In the genomic region with DNA sequence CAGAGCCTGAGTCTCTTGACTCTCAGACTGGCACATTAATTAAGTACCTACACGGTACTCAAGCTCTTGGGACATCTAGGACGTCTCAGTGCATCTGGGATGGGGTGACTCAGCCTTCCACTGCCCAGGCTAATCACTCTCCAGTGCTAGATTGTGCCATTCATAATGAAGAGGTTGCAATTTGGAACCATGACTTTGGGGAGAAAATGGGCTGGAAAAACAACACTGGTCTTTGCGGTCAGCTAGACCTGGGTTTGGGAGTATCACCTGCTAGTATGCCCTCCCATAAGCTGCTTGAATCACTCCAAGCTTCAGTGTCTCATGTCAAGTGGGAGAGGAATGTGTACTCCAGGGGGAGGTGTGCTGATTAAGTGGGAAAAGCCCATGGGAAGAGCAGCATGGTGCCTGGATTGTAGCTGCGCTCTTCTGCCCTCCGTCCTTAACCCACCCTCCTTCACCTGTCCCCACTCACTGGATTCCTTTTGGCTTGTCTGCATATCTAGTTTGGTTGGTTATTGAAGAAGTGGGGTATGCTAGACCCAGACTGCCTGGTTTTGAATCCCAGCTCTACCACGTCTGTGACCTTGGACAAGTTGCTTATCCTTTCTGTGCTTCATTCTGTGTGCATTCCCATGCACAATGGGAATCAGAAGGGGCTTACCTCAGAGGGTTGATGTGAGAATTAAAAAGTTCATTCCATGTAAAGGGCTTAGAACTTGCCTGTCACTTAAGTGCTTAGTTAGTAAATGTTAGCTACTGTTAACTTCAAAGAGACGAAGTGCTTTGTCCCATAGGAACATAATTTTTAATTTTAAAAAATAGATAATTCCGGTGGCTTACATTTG, we compare ENCODE assay signal across 8 cellular contexts. TPM values are rescaled to one million over a fixed set of nuclear protein-coding genes. Genes with fewer than 3 reads are reported as not detected.
DNase-seq lines count a peak whose midpoint lies in the region; ATAC-seq, FAIRE-seq and TF ChIP-seq lines count a peak whose summit lies in the region.

No MANE protein-coding gene starts in this region.

- peak; percentile 74 for DNase-seq in EL
- peak; percentile 48 to 85 for DNase-seq in NCI-H187 (lab: John Stamatoyannopoulos, UW)
- DNase-seq in GM12878 (ENCODE audit: low read depth, low spot score), result no peak
- no peak for DNase-seq in omental fat pad (ENCODE audit: low spot score)
- DNase-seq in SKM-1 (lab: John Stamatoyannopoulos, UW; ENCODE audit: unreplicated experiment), result no peak
- no peak for DNase-seq in tibial artery
- no peak for DNase-seq in SHP77 treated with DMSO at 0.1 percent for 48 hours (lab: John Stamatoyannopoulos, UW)
- no peak for DNase-seq in stimulated activated CD8-positive, alpha-beta memory T cell treated with anti-CD3 and anti-CD28 coated beads, Interleukin-4, amount 100 ng/mL, for 48 hours

- SMC1A ChIA-PET in GM12878 (lab: Charles Lee; ENCODE audit: uncharacterized antibody, unreplicated experiment), result interaction anchor here (0.6 to 9.3 kb wide), 18 partner anchors 9 to 210 kb away, joined by 3 to 198 read pairs (median 4); a partner anchor contains a TSS

- CTCF ChIA-PET in GM12878 (lab: Yijun Ruan, JAX), result interaction anchor here (0.9 to 5.6 kb wide), 12 partner anchors 11 to 263 kb away, joined by 3 to 104 read pairs (median 6); a partner anchor contains a TSS

- in situ Hi-C loops in GM12878 (cut with MboI), result no loop called here

- intact Hi-C loops in GM12878 (cut with micrococcal nuclease; ENCODE audit: unreplicated experiment) (loop anchor here (1.0 to 5.0 kb wide), 3 partner anchors 33 to 261 kb away; no protein-coding TSS in a partner anchor), tibial artery (cut with DNase I; ENCODE audit: low total_unique reads) (no loop called here)

- TF ChIP-seq CTCF in GM12878 (IDR thresholded peaks at IDR 0.05 in 2 of 3, conservative IDR thresholded peaks at IDR 0.05 in 1 of 3; ENCODE audit: control insufficient read depth in 2 of 3, extremely low read depth in 1 of 3, insufficient read depth in 1 of 3, low read depth in 3 of 3, low read length in 3 of 3) (no peak), omental fat pad (IDR thresholded peaks at IDR 0.05) (no peak), tibial artery (IDR thresholded peaks at IDR 0.05) (no peak)

- FAIRE-seq in GM12878 (lab: Jason Lieb, UNC), result no peak

- ATAC-seq in GM12878 (peak; percentile 7; the same call in 2 of the 3 replicates), omental fat pad (ENCODE audit: low FRiP score) (peak; percentile 58)

- H3K9ac ChIP-seq in GM12878 (ENCODE audit: control insufficient read depth, insufficient read depth, low read length), result peak overlapping the region; percentile 50; the same call in 1 of the 2 replicates

- H3K27me3 ChIP-seq in GM12878 (replicated peaks in 1 of 2; ENCODE audit: control insufficient read depth in 2 of 2, insufficient read depth in 2 of 2, low read length in 1 of 2) (no peaks in the 10 kb centered on the region), tibial artery (peaks cover 0 to 43% of the 10 kb centered on the region in 2 donors)

- H2AFZ ChIP-seq in GM12878 (ENCODE audit: control insufficient read depth, low read depth, low read length), result peak overlapping the region; percentile 35; the same call in 1 of the 2 replicates

- peaks cover 91% of the 10 kb centered on the region for H3K79me2 ChIP-seq in GM12878 (ENCODE audit: control insufficient read depth, insufficient read depth, low read length)

- H3K4me3 ChIP-seq in GM12878, result peak overlapping the region; percentile 72
- H3K4me3 ChIP-seq in tibial artery, result no peak overlapping the region

- POLR2A ChIA-PET in GM12878 (lab: Charles Lee), result interaction anchor here (1.0 to 10.1 kb wide), 7 partner anchors 11 to 204 kb away, joined by 3 to 206 read pairs (median 4); a partner anchor contains a TSS

- H3K4me2 ChIP-seq in GM12878 (ENCODE audit: control insufficient read depth, insufficient read depth), result peak overlapping the region; percentile 98

- no peaks in the 10 kb centered on the region; a peak in 1 of 4 replicates for H3K36me3 ChIP-seq in GM12878 (ENCODE audit: control insufficient read depth in 2 of 2, insufficient read depth in 2 of 2, low read length in 1 of 2)
- no peaks in the 10 kb centered on the region for H3K36me3 ChIP-seq in tibial artery

- no peaks in the 10 kb centered on the region; the same call in 1 of the 2 replicates for H4K20me1 ChIP-seq in GM12878 (ENCODE audit: control insufficient read depth, insufficient read depth)

- H3K4me1 ChIP-seq in GM12878 (ENCODE audit: control insufficient read depth, insufficient read depth, low read length) (peaks cover 49% of the 10 kb centered on the region), tibial artery (peaks cover 0 to 19% (median 10%) of the 10 kb centered on the region in 4 donors)

- RAD21 ChIA-PET in GM12878 (lab: Charles Lee; ENCODE audit: unreplicated experiment), result interaction anchor here (0.6 to 9.0 kb wide), 10 partner anchors 11 to 263 kb away, joined by 3 to 164 read pairs (median 4); a partner anchor contains a TSS

- no peak for TF ChIP-seq RAD21 in GM12878 (IDR thresholded peaks at IDR 0.05; ENCODE audit: insufficient read depth, low read depth, low read length)

- BruUV-seq in GM12878 (replicated peaks; lab: Mats Ljungman, UMichigan), result no TSS peak

- 55% methylated on average over 8 of the region's 8 CpGs for WGBS in GM12878 (ENCODE audit: insufficient coverage, insufficient replicate concordance, low lambda C conversion rate, missing lambda C conversion rate)

- H3K9me3 ChIP-seq in GM12878 (replicated peaks; ENCODE audit: control insufficient read depth, insufficient read depth, low read length) (no peaks in the 10 kb centered on the region), tibial artery (no peaks in the 10 kb centered on the region)

- no peak for TF ChIP-seq POLR2A in GM12878 (IDR thresholded peaks at IDR 0.05; ENCODE audit: low read depth, low read length)

- TF ChIP-seq EP300 in GM12878 (IDR thresholded peaks at IDR 0.05; ENCODE audit: borderline replicate concordance in 1 of 2, control insufficient read depth in 1 of 2, low read depth in 2 of 2, low read length in 2 of 2), result no peak

- H3K27ac ChIP-seq in GM12878 (ENCODE audit: control insufficient read depth, insufficient read depth), result peak overlapping the region; percentile 88
- H3K27ac ChIP-seq in tibial artery, result no peak overlapping the region

RNA-seq across cellular contexts. Expression of a gene that starts 3.8 kb away (rescaled TPM):
- 31.0 and 35.3 TPM in 2 replicates for total RNA-seq in GM12878 (2013; cell fraction: nucleolus; rRNA removed)
- total RNA-seq in GM12878 (2014; rRNA removed) (17.2 and 17.4 TPM in 2 replicates), GM12878 (2014; rRNA removed; fragmentation: Illumina TruSeq; extraction: Trizol) (21.0 and 21.2 TPM in 2 replicates), GM12878 (2021) (14.5 and 15.7 TPM in 2 replicates), omental fat pad (10 to 100 TPM in 1 of 4 donors, 1 to 10 TPM in 3; 3.9 to 12.1 (median 5.3) TPM)
- polyA plus RNA-seq in GM12878 (2011; ENCODE audit: low read depth), result 4.8 TPM
- polyA plus RNA-seq in GM12878 (2011; rRNA removed) (34.9 and 45.3 TPM in 2 replicates), GM12878 (2014; fragmentation: Illumina TruSeq; extraction: Trizol) (21.6 and 24.9 TPM in 2 replicates), GM12878 (2014; fragmentation: Nextera tagmentation; extraction: Ambion mirVana) (1 to 10 TPM; 4.9 to 8.9 TPM), GM12878 (2014; rRNA removed) (10.2 and 11.5 TPM in 2 replicates), GM12878 (2016; fragmentation: Nextera tagmentation; extraction: Ambion mirVana) (1 to 10 TPM; 4.4 to 6.8 TPM)
- 11.7 and 17.7 TPM in 2 replicates for polyA plus RNA-seq in GM12878 (2011; cell fraction: cytosol; rRNA removed)
- polyA plus RNA-seq in GM12878 (2011; cell fraction: nucleus; rRNA removed), result 14.0 and 14.4 TPM in 2 replicates
- 6.8 and 11.8 TPM in 2 replicates for polyA plus RNA-seq in GM12878 (2012)
- polyA minus RNA-seq in GM12878 (2011; rRNA and poly(A)+ RNA removed), result 20.6 and 35.0 TPM in 2 replicates
- polyA minus RNA-seq in GM12878 (2011; cell fraction: cytosol; rRNA and poly(A)+ RNA removed), result 11.5 and 11.9 TPM in 2 replicates
- polyA minus RNA-seq in GM12878 (2011; cell fraction: nucleus; rRNA and poly(A)+ RNA removed), result 11.0 and 12.6 TPM in 2 replicates

RNA-seq across cellular contexts. Expression of a gene that starts 44.8 kb away (rescaled TPM):
- 404 and 419 TPM in 2 replicates for total RNA-seq in GM12878 (2013; cell fraction: nucleolus; rRNA removed)
- total RNA-seq in GM12878 (2014; rRNA removed) (295 and 319 TPM in 2 replicates), GM12878 (2014; rRNA removed; fragmentation: Illumina TruSeq; extraction: Trizol) (603 and 632 TPM in 2 replicates), GM12878 (2021) (699 and 740 TPM in 2 replicates), omental fat pad (100 to 1,000 TPM; 206 to 296 (median 285) TPM)
- 532 TPM for polyA plus RNA-seq in GM12878 (2011; ENCODE audit: low read depth)
- polyA plus RNA-seq in GM12878 (2011; rRNA removed) (721 and 1,149 TPM in 2 replicates), GM12878 (2014; fragmentation: Illumina TruSeq; extraction: Trizol) (1,357 and 1,719 TPM in 2 replicates), GM12878 (2014; fragmentation: Nextera tagmentation; extraction: Ambion mirVana) (1,000 to 10,000 TPM in 1 of 2 experiments, 100 to 1,000 TPM in 1; 726 to 1,124 TPM), GM12878 (2014; rRNA removed) (1,063 and 1,240 TPM in 2 replicates), GM12878 (2016; fragmentation: Nextera tagmentation; extraction: Ambion mirVana) (1,000 to 10,000 TPM; 1,359 to 1,396 TPM)
- 265 and 307 TPM in 2 replicates for polyA plus RNA-seq in GM12878 (2011; cell fraction: cytosol; rRNA removed)
- 577 and 864 TPM in 2 replicates for polyA plus RNA-seq in GM12878 (2011; cell fraction: nucleus; rRNA removed)
- 686 TPM in 2 replicates for polyA plus RNA-seq in GM12878 (2012)
- polyA minus RNA-seq in GM12878 (2011; rRNA and poly(A)+ RNA removed), result 198 and 212 TPM in 2 replicates
- polyA minus RNA-seq in GM12878 (2011; cell fraction: cytosol; rRNA and poly(A)+ RNA removed), result 167 and 191 TPM in 2 replicates
- polyA minus RNA-seq in GM12878 (2011; cell fraction: nucleus; rRNA and poly(A)+ RNA removed), result 133 and 235 TPM in 2 replicates

RNA-seq across cellular contexts. Expression of a gene that starts 45.8 kb away (rescaled TPM):
- 188 TPM in 2 replicates for total RNA-seq in GM12878 (2013; cell fraction: nucleolus; rRNA removed)
- total RNA-seq in GM12878 (2014; rRNA removed), result 153 and 181 TPM in 2 replicates
- 303 and 305 TPM in 2 replicates for total RNA-seq in GM12878 (2014; rRNA removed; fragmentation: Illumina TruSeq; extraction: Trizol)
- 194 and 201 TPM in 2 replicates for total RNA-seq in GM12878 (2021)
- 71.4 TPM for polyA plus RNA-seq in GM12878 (2011; ENCODE audit: low read depth)
- polyA plus RNA-seq in GM12878 (2011; rRNA removed), result 238 and 407 TPM in 2 replicates
- polyA plus RNA-seq in GM12878 (2011; cell fraction: cytosol; rRNA removed), result 70.7 and 72.5 TPM in 2 replicates
- polyA plus RNA-seq in GM12878 (2011; cell fraction: nucleus; rRNA removed), result 112 and 122 TPM in 2 replicates
- 150 and 167 TPM in 2 replicates for polyA plus RNA-seq in GM12878 (2012)
- polyA plus RNA-seq in GM12878 (2014; fragmentation: Illumina TruSeq; extraction: Trizol), result 307 and 369 TPM in 2 replicates
- 100 to 1,000 TPM; 205 to 247 TPM for polyA plus RNA-seq in GM12878 (2014; fragmentation: Nextera tagmentation; extraction: Ambion mirVana)
- 191 and 239 TPM in 2 replicates for polyA plus RNA-seq in GM12878 (2014; rRNA removed)
- 100 to 1,000 TPM; 205 to 212 TPM for polyA plus RNA-seq in GM12878 (2016; fragmentation: Nextera tagmentation; extraction: Ambion mirVana)
- polyA minus RNA-seq in GM12878 (2011; rRNA and poly(A)+ RNA removed), result 44.8 and 66.0 TPM in 2 replicates
- 27.1 and 39.7 TPM in 2 replicates for polyA minus RNA-seq in GM12878 (2011; cell fraction: cytosol; rRNA and poly(A)+ RNA removed)
- 83.8 and 123 TPM in 2 replicates for polyA minus RNA-seq in GM12878 (2011; cell fraction: nucleus; rRNA and poly(A)+ RNA removed)
- total RNA-seq in omental fat pad, result 100 to 1,000 TPM in 1 of 4 donors, 10 to 100 TPM in 3; 60.1 to 111 (median 87.4) TPM

Comparison
In these comparisons a context has a peak if more than half of its experiments do, and no peak if none do; other contexts are left out.
1. DNase-seq: peak in EL (single experiment) and NCI-H187 (2 of 2); none in GM12878 (single experiment), omental fat pad (single experiment), SKM-1 (single experiment), tibial artery (0 of 2), SHP77 treated with DMSO at 0.1 percent for 48 hours (single experiment) and stimulated activated CD8-positive, alpha-beta memory T cell treated with anti-CD3 and anti-CD28 coated beads, Interleukin-4, amount 100 ng/mL, for 48 hours (single experiment).